35 cellular contexts compared by ENCODE assay signal in the genomic region with DNA sequence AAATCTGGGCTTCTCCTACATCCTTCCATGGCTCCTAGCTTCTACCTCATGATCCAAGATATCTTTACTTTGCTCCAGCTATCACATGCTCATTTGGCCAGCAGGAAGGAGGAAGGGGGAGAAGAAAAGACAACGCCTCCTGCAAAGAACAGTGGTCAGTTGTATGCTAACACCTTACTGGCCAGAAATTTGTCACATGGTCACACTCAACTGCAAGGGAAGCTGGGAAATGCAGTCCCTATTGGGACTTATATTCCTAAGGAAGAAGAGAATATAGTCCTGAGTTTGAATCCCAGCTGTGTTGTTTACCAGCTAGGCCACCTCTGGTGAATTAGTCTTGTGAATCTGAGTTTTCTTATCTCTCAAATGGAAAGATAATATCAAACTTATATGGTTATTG.
"Had no signal": no experiment of that assay in that cellular context is flagged by ENCODE, and none has a peak within 500 bp of the region (broad histone marks: within the 10 kb centered on the region; RNA-seq: fewer than 3 reads in every experiment).

No MANE protein-coding gene starts in this region.

- H3K27me3 Mint-ChIP-seq: activated CD4-positive, alpha-beta memory T cell treated with anti-CD3 and anti-CD28 coated beads for 36 hours; activated naive CD8-positive, alpha-beta T cell treated with anti-CD3 and anti-CD28 coated beads for 36 hours; brain; stimulated activated naive B cell treated with anti-CD40 and anti-IgM and Interleukin-4, amounts not matched to agents 10 μg/mL and 1 μg/mL and 100 μg/mL, for 72 hours had no signal

- DNase-seq: activated CD4-positive, alpha-beta memory T cell treated with anti-CD3 and anti-CD28 coated beads for 36 hours; activated CD4-positive, alpha-beta T cell treated with anti-CD3 and anti-CD28 coated beads for 48 hours; activated CD8-positive, alpha-beta memory T cell treated with anti-CD3 and anti-CD28 coated beads, Interleukin-2, amount 50 U/mL, for 4 hours; activated effector memory CD4-positive, alpha-beta T cell treated with anti-CD3 and anti-CD28 coated beads, Interleukin-2, amount 50 U/mL, for 16 hours; activated naive CD4-positive, alpha-beta T cell treated with anti-CD3 and anti-CD28 coated beads for 36 hours; activated naive CD8-positive, alpha-beta T cell treated with anti-CD3 and anti-CD28 coated beads for 36 hours; activated T-cell treated with anti-CD3 and anti-CD28 coated beads, Interleukin-2, amount 50 U/mL, for 1 hour; adrenal gland; cerebellar nuclear complex; colonic mucosa; effector CD8-positive, alpha-beta T cell; esophagus squamous epithelium; foreskin melanocyte; islet precursor cell; left cardiac atrium; left ventricle myocardium superior; naive thymus-derived CD4-positive, alpha-beta T cell; nucleus accumbens; pancreas; psoas muscle; stimulated activated CD4-positive, alpha-beta T cell treated with anti-CD3 and anti-CD28 coated beads, Interleukin-15, amount 100 ng/mL, for 24 hours; stimulated activated CD4-positive, alpha-beta T cell treated with anti-CD3 and anti-CD28 coated beads, Interleukin-2, amount 100 ng/mL, for 24 hours; stimulated activated naive B cell treated with anti-CD40 and anti-IgM and Interleukin-4, amounts not matched to agents 10 μg/mL and 1 μg/mL and 100 μg/mL, for 72 hours; stomach; T-helper 9 cell; tibial artery had no signal

- ATAC-seq: activated CD4-positive, CD25-positive, alpha-beta regulatory T cell treated with anti-CD3 and anti-CD28 coated beads, Interleukin-2, amount 50 U/mL, for 24 hours; left cardiac atrium; left ventricle myocardium superior; naive thymus-derived CD4-positive, alpha-beta T cell; pancreas; psoas muscle; stimulated activated naive B cell treated with anti-CD40 and anti-IgM and Interleukin-4, amounts not matched to agents 10 μg/mL and 1 μg/mL and 100 μg/mL, for 72 hours had no signal

- H3K4me1 Mint-ChIP-seq: activated naive CD8-positive, alpha-beta T cell treated with anti-CD3 and anti-CD28 coated beads for 36 hours; stimulated activated naive B cell treated with anti-CD40 and anti-IgM and Interleukin-4, amounts not matched to agents 10 μg/mL and 1 μg/mL and 100 μg/mL, for 72 hours had no signal

- H3K36me3 ChIP-seq: adrenal gland, ascending aorta, cardiac muscle cell, colonic mucosa, esophagus squamous epithelium, pancreas, stomach, tibial artery had no signal

- H3K36me3 Mint-ChIP-seq: activated CD4-positive, alpha-beta memory T cell treated with anti-CD3 and anti-CD28 coated beads for 36 hours; activated naive CD8-positive, alpha-beta T cell treated with anti-CD3 and anti-CD28 coated beads for 36 hours; stimulated activated naive B cell treated with anti-CD40 and anti-IgM and Interleukin-4, amounts not matched to agents 10 μg/mL and 1 μg/mL and 100 μg/mL, for 72 hours had no signal

- H3K4me1 ChIP-seq: adrenal gland, ascending aorta, colonic mucosa, pancreas, psoas muscle, stomach, tibial artery had no signal

- H3K27ac Mint-ChIP-seq: activated CD4-positive, alpha-beta memory T cell treated with anti-CD3 and anti-CD28 coated beads for 36 hours; activated naive CD4-positive, alpha-beta T cell treated with anti-CD3 and anti-CD28 coated beads for 36 hours; activated naive CD8-positive, alpha-beta T cell treated with anti-CD3 and anti-CD28 coated beads for 36 hours; activated T-helper 1 cell treated with anti-CD3 and anti-CD28 coated beads, Interleukin-12 subunit alpha, Interleukin-12 subunit beta, Interleukin-2, Interleukin-4 antibody, amounts not matched to agents 30 ng/mL and 10 ng/mL and 1 ng/mL, durations not matched to agents 14 hours and 24 hours and 36 hours; mesothelial cell of epicardium; naive thymus-derived CD4-positive, alpha-beta T cell; stimulated activated naive B cell treated with anti-CD40 and anti-IgM and Interleukin-4, amounts not matched to agents 10 μg/mL and 1 μg/mL and 100 μg/mL, for 72 hours had no signal

- H3K27me3 ChIP-seq: adrenal gland, ascending aorta, cardiac muscle cell, colonic mucosa, esophagus squamous epithelium, pancreas, stomach, tibial artery had no signal

- H3K4me3 Mint-ChIP-seq: activated CD4-positive, alpha-beta memory T cell treated with anti-CD3 and anti-CD28 coated beads for 36 hours; activated naive CD4-positive, alpha-beta T cell treated with anti-CD3 and anti-CD28 coated beads for 36 hours; activated naive CD8-positive, alpha-beta T cell treated with anti-CD3 and anti-CD28 coated beads for 36 hours; activated T-helper 1 cell treated with anti-CD3 and anti-CD28 coated beads, Interleukin-12 subunit alpha, Interleukin-12 subunit beta, Interleukin-2, Interleukin-4 antibody, amounts not matched to agents 30 ng/mL and 10 ng/mL and 1 ng/mL, durations not matched to agents 14 hours and 24 hours and 36 hours; brain; mesothelial cell of epicardium; naive thymus-derived CD4-positive, alpha-beta T cell; neural crest cell; stimulated activated naive B cell treated with anti-CD40 and anti-IgM and Interleukin-4, amounts not matched to agents 10 μg/mL and 1 μg/mL and 100 μg/mL, for 72 hours had no signal

- H3K4me3 ChIP-seq: adrenal gland, ascending aorta, cardiac muscle cell, colonic mucosa, esophagus squamous epithelium, pancreas, psoas muscle, stomach, tibial artery had no signal

- H3K27ac ChIP-seq: adrenal gland, ascending aorta, cardiac muscle cell, colonic mucosa, epithelial cell of prostate, esophagus squamous epithelium, pancreas, psoas muscle, stomach, tibial artery, VCaP had no signal
